In the genomic region with DNA sequence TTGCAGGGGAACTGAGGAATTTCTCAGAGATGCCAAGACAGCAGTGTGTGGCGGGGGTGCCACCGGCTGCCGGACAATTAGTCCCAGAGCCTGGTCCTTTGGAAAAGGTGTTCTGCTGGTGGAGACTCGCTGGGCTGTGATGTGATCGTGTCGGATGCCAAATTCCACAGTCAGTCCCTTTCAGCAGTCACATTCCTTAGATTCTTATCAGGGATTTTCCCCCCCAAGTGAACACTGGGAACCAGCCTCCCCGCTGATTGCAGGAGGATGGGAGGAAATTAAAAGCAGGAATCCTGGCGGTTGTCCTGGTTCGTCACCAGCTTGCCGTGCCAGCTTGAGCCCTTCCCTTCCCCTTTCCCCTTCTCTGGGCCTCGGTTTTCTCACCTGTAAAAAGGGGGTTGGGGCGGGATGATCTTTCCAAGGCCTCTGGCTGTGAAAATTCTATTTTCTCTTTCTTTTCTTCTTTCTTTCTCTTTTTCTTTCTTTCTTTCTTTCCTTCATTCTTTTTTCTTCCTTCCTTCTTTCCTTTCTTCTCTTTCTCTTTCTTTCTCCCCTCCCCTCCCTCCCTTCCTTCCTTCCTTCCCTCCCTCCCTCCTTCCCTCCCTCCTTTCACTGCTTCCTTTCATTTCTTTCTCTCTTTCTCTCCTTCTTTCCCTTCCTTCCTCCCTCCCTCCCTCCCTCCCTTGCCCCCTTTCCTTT, we compare ENCODE assay signal across 11 cellular contexts. TPM values are rescaled to one million over a fixed set of nuclear protein-coding genes. Genes with fewer than 3 reads are reported as not detected.
DNase-seq lines count a peak whose midpoint lies in the region; ATAC-seq and FAIRE-seq lines count a peak whose summit lies in the region.
"Had no signal": no experiment of that assay in that cellular context is flagged by ENCODE, and none has a peak within 500 bp of the region (broad histone marks: within the 10 kb centered on the region; RNA-seq: fewer than 3 reads in every experiment).

No MANE protein-coding gene starts in this region.

- no peaks in the 10 kb centered on the region for H3K4me1 Mint-ChIP-seq in activated CD4-positive, alpha-beta T cell treated with anti-CD3 and anti-CD28 coated beads for 36 hours
- no peaks in the 10 kb centered on the region for H3K4me1 Mint-ChIP-seq in natural killer cell treated with Interleukin-12 subunit alpha and Interleukin-12 subunit beta and Interleukin-15 and Interleukin-18, amount 100 ng/mL, for 72 hours (ENCODE audit: low read depth in 2 of 2)
- H3K4me1 Mint-ChIP-seq: activated CD4-positive, alpha-beta memory T cell treated with anti-CD3 and anti-CD28 coated beads, Interleukin-2, amount 10 ng/mL, durations not matched to agents 7 days and 5 days had no signal

- DNase-seq in HS-27A (ENCODE audit: low read depth) (peak; percentile 19), astrocyte of the hippocampus (ENCODE audit: low read depth, low spot score) (peak; percentile 95), iris pigment epithelial cell (ENCODE audit: low read depth) (peak; percentile 22), NCI-H187 treated with DMSO at 0.1 percent for 48 hours (lab: John Stamatoyannopoulos, UW) (no peak)
- no peak for DNase-seq in activated CD4-positive, alpha-beta T cell treated with anti-CD3 and anti-CD28 coated beads for 36 hours
- DNase-seq in natural killer cell treated with Interleukin-12 subunit alpha and Interleukin-12 subunit beta and Interleukin-15 and Interleukin-18, amount 100 ng/mL, for 72 hours (ENCODE audit: low spot score), result no peak
- DNase-seq: activated CD4-positive, alpha-beta memory T cell treated with anti-CD3 and anti-CD28 coated beads, Interleukin-2, amount 10 ng/mL, durations not matched to agents 7 days and 5 days had no signal

- intact Hi-C loops in activated CD4-positive, alpha-beta T cell treated with anti-CD3 and anti-CD28 coated beads for 36 hours (cut with DNase I, micrococcal nuclease), result no loop called here

- H3K4me3 Mint-ChIP-seq in activated CD4-positive, alpha-beta T cell treated with anti-CD3 and anti-CD28 coated beads for 36 hours, result no peak overlapping the region
- no peak overlapping the region for H3K4me3 Mint-ChIP-seq in natural killer cell treated with Interleukin-12 subunit alpha and Interleukin-12 subunit beta and Interleukin-15 and Interleukin-18, amount 100 ng/mL, for 72 hours
- H3K4me3 Mint-ChIP-seq: activated CD4-positive, alpha-beta memory T cell treated with anti-CD3 and anti-CD28 coated beads, Interleukin-2, amount 10 ng/mL, durations not matched to agents 7 days and 5 days had no signal

- CTCF ChIA-PET in activated CD4-positive, alpha-beta T cell treated with anti-CD3 and anti-CD28 coated beads for 36 hours (lab: Charles Lee), result no interaction called here

- no peak for ATAC-seq in activated CD4-positive, alpha-beta T cell treated with anti-CD3 and anti-CD28 coated beads for 36 hours
- no peak for ATAC-seq in natural killer cell treated with Interleukin-12 subunit alpha and Interleukin-12 subunit beta and Interleukin-15 and Interleukin-18, amount 100 ng/mL, for 72 hours
- no peak for ATAC-seq in GM21367 (IDR thresholded peaks at IDR 0.05; ENCODE audit: unreplicated experiment)

- no peaks in the 10 kb centered on the region for H3K36me3 Mint-ChIP-seq in activated CD4-positive, alpha-beta T cell treated with anti-CD3 and anti-CD28 coated beads for 36 hours (ENCODE audit: low read depth)
- no peaks in the 10 kb centered on the region for H3K36me3 Mint-ChIP-seq in natural killer cell treated with Interleukin-12 subunit alpha and Interleukin-12 subunit beta and Interleukin-15 and Interleukin-18, amount 100 ng/mL, for 72 hours

- POLR2A ChIA-PET in activated CD4-positive, alpha-beta T cell treated with anti-CD3 and anti-CD28 coated beads for 36 hours (lab: Charles Lee), result no interaction called here

- H3K27me3 Mint-ChIP-seq in activated CD4-positive, alpha-beta T cell treated with anti-CD3 and anti-CD28 coated beads for 36 hours, result peaks cover 8% of the 10 kb centered on the region
- H3K27me3 Mint-ChIP-seq in natural killer cell treated with Interleukin-12 subunit alpha and Interleukin-12 subunit beta and Interleukin-15 and Interleukin-18, amount 100 ng/mL, for 72 hours, result peaks cover 18 to 29% of the 10 kb centered on the region in 2 donors

- H3K27ac Mint-ChIP-seq in activated CD4-positive, alpha-beta T cell treated with anti-CD3 and anti-CD28 coated beads for 36 hours, result no peak overlapping the region
- H3K27ac Mint-ChIP-seq in natural killer cell treated with Interleukin-12 subunit alpha and Interleukin-12 subunit beta and Interleukin-15 and Interleukin-18, amount 100 ng/mL, for 72 hours, result no peak overlapping the region
- H3K27ac Mint-ChIP-seq: activated CD4-positive, alpha-beta memory T cell treated with anti-CD3 and anti-CD28 coated beads, Interleukin-2, amount 10 ng/mL, durations not matched to agents 7 days and 5 days had no signal

- H3K9me3 Mint-ChIP-seq in activated CD4-positive, alpha-beta T cell treated with anti-CD3 and anti-CD28 coated beads for 36 hours (ENCODE audit: low read depth), result no peaks in the 10 kb centered on the region
- no peaks in the 10 kb centered on the region for H3K9me3 Mint-ChIP-seq in natural killer cell treated with Interleukin-12 subunit alpha and Interleukin-12 subunit beta and Interleukin-15 and Interleukin-18, amount 100 ng/mL, for 72 hours
- H3K9me3 Mint-ChIP-seq: activated CD4-positive, alpha-beta memory T cell treated with anti-CD3 and anti-CD28 coated beads, Interleukin-2, amount 10 ng/mL, durations not matched to agents 7 days and 5 days had no signal

- FAIRE-seq in A204.1 (lab: Jason Lieb, UNC), result peak; percentile 99

RNA-seq across cellular contexts. Expression of a gene that starts 39.6 kb away (rescaled TPM):
- total RNA-seq in activated CD4-positive, alpha-beta T cell treated with anti-CD3 and anti-CD28 coated beads for 36 hours, result not detected
- total RNA-seq in natural killer cell treated with Interleukin-12 subunit alpha and Interleukin-12 subunit beta and Interleukin-15 and Interleukin-18, amount 100 ng/mL, for 72 hours, result not detected
- total RNA-seq: activated CD4-positive, alpha-beta memory T cell treated with anti-CD3 and anti-CD28 coated beads, Interleukin-2, amount 10 ng/mL, durations not matched to agents 7 days and 5 days; LHCN-M2; OCI-LY7 had no signal

Comparison
In these comparisons a context has a peak if more than half of its experiments do, and no peak if none do; other contexts are left out.
1. DNase-seq: peak in HS-27A (single experiment), astrocyte of the hippocampus (single experiment) and iris pigment epithelial cell (single experiment); none in NCI-H187 treated with DMSO at 0.1 percent for 48 hours (single experiment), activated CD4-positive, alpha-beta T cell treated with anti-CD3 and anti-CD28 coated beads for 36 hours (single experiment) and natural killer cell treated with Interleukin-12 subunit alpha and Interleukin-12 subunit beta and Interleukin-15 and Interleukin-18, amount 100 ng/mL, for 72 hours (single experiment).